ENCODE assay signal across 7 cellular contexts in the genomic region with DNA sequence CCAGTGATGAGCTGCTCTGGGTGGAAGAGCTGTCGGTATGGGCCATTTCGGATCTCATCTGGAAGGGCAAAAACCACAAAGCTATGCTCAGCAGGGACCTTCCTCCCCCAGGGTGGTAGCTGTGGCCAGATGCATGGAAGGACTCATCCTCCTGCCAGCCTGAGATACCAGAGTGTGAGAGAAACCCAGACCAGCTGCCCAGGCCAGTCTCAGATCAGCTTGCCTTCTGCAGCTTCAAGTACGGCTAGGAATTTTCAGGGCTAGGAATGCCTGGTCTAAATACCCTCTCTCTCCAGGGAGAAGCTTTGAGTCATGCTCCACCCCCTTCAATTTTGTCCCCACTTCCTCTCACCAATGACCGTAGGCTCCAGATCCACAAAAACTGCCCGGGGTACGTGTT. TPM values are rescaled to one million over a fixed set of nuclear protein-coding genes. Genes with fewer than 3 reads are reported as not detected.
A peak's percentile ranks its signal among the peaks of the same experiment; 100 is the strongest.
DNase-seq lines count a peak whose midpoint lies in the region; ATAC-seq and TF ChIP-seq lines count a peak whose summit lies in the region.
"Had no signal": no experiment of that assay in that cellular context is flagged by ENCODE, and none has a peak within 500 bp of the region (broad histone marks: within the 10 kb centered on the region; RNA-seq: fewer than 3 reads in every experiment).

No MANE protein-coding gene starts in this region.

- H3K27ac ChIP-seq in dorsolateral prefrontal cortex: peak overlapping the region in 40 of 59 donors; percentile 9 to 94 (median 84)
- H3K27ac ChIP-seq in stomach smooth muscle (ENCODE audit: low read length): peak overlapping the region; percentile 90

- H3K4me3 Mint-ChIP-seq in activated T-cell treated with anti-CD3 and anti-CD28 coated beads, Interleukin-2, amount 50 U/mL, for 4 hours: peak overlapping the region; percentile 86

- H3K9me3 Mint-ChIP-seq in activated T-cell treated with anti-CD3 and anti-CD28 coated beads, Interleukin-2, amount 50 U/mL, for 4 hours: no peaks in the 10 kb centered on the region

- peaks cover 16 to 22% of the 10 kb centered on the region in 2 donors for H3K36me3 ChIP-seq in stomach smooth muscle (ENCODE audit: control insufficient read depth in 2 of 2, insufficient read depth in 2 of 2, low read length in 2 of 2)

- DNase-seq in activated T-cell treated with anti-CD3 and anti-CD28 coated beads, Interleukin-2, amount 50 U/mL, for 4 hours: no peak
- no peak for DNase-seq in activated T-cell treated with anti-CD3 and anti-CD28 coated beads, Interleukin-2, amount 50 U/mL, for 1 hour
- DNase-seq in dorsolateral prefrontal cortex (no peak), NCI-H2081 treated with DMSO at 0.1 percent for 48 hours (lab: John Stamatoyannopoulos, UW) (no peak), NCI-H1694 treated with DMSO at 0.1 percent for 48 hours (lab: John Stamatoyannopoulos, UW) (no peak)
- DNase-seq: AML-193 had no signal

- no peak for TF ChIP-seq CTCF in dorsolateral prefrontal cortex (IDR thresholded peaks at IDR 0.05 in 54 of 56, conservative IDR thresholded peaks at IDR 0.05 in 2 of 56; ENCODE audit: low read depth in 1 of 56, partially characterized antibody in 56 of 56)

- ATAC-seq in activated T-cell treated with anti-CD3 and anti-CD28 coated beads, Interleukin-2, amount 50 U/mL, for 4 hours: no peak

- H3K4me1 Mint-ChIP-seq in activated T-cell treated with anti-CD3 and anti-CD28 coated beads, Interleukin-2, amount 50 U/mL, for 4 hours (ENCODE audit: low read depth): peaks cover 73% of the 10 kb centered on the region

- H3K36me3 Mint-ChIP-seq in activated T-cell treated with anti-CD3 and anti-CD28 coated beads, Interleukin-2, amount 50 U/mL, for 4 hours (ENCODE audit: insufficient read depth): peaks cover 30% of the 10 kb centered on the region

- H3K4me1 ChIP-seq in stomach smooth muscle (ENCODE audit: control insufficient read depth, insufficient read depth, low read length): peaks cover 60% of the 10 kb centered on the region

- peak overlapping the region in 1 of 2 donors; percentile 86 for H3K9ac ChIP-seq in stomach smooth muscle (ENCODE audit: low read length in 2 of 2)

- intact Hi-C loops in dorsolateral prefrontal cortex (cut with DNase I): loop anchor here in 1 of 2 donors (2.0 kb wide), 1 partner anchor 43 kb away; no protein-coding TSS in a partner anchor

- peak overlapping the region in 48 of 59 donors; percentile 7 to 99 (median 82) for H3K4me3 ChIP-seq in dorsolateral prefrontal cortex
- H3K4me3 ChIP-seq in stomach smooth muscle (ENCODE audit: low read length in 2 of 2): peak overlapping the region in 1 of 2 donors; percentile 29

- H3K27me3 ChIP-seq in dorsolateral prefrontal cortex (no peaks in the 10 kb centered on the region), stomach smooth muscle (ENCODE audit: control insufficient read depth in 1 of 2, insufficient read depth in 2 of 2, low read length in 2 of 2) (no peaks in the 10 kb centered on the region)

- no peaks in the 10 kb centered on the region for H3K9me3 ChIP-seq in stomach smooth muscle (ENCODE audit: control insufficient read depth in 2 of 2, low read length in 2 of 2)

- no peaks in the 10 kb centered on the region for H3K27me3 Mint-ChIP-seq in activated T-cell treated with anti-CD3 and anti-CD28 coated beads, Interleukin-2, amount 50 U/mL, for 4 hours (ENCODE audit: low read depth)

RNA-seq across cellular contexts. Expression of a gene that starts 1.4 kb away (rescaled TPM):
- not detected for total RNA-seq in activated T-cell treated with anti-CD3 and anti-CD28 coated beads, Interleukin-2, amount 50 U/mL, for 4 hours
- under 1 TPM in 7 of 120 experiments, not detected in 113; 0.36 to 0.56 (median 0.42) TPM for total RNA-seq in dorsolateral prefrontal cortex

RNA-seq across cellular contexts. Expression of a gene that starts 2.1 kb away (rescaled TPM):
- 100 to 1,000 TPM; 167 to 201 (median 190) TPM for total RNA-seq in activated T-cell treated with anti-CD3 and anti-CD28 coated beads, Interleukin-2, amount 50 U/mL, for 4 hours
- 100 to 1,000 TPM in 118 of 120 experiments, 10 to 100 TPM in 2; 85.5 to 377 (median 243) TPM for total RNA-seq in dorsolateral prefrontal cortex

RNA-seq across cellular contexts. Expression of a gene that starts 6.4 kb away (rescaled TPM):
- 10 to 100 TPM; 19.1 to 21.3 (median 21.0) TPM for total RNA-seq in activated T-cell treated with anti-CD3 and anti-CD28 coated beads, Interleukin-2, amount 50 U/mL, for 4 hours
- 10 to 100 TPM; 12.1 to 36.1 (median 21.5) TPM for total RNA-seq in dorsolateral prefrontal cortex

RNA-seq across cellular contexts. Expression of a gene that starts 6.4 kb away (rescaled TPM):
- 1 to 10 TPM; 2.3 to 3.2 (median 3.0) TPM for total RNA-seq in activated T-cell treated with anti-CD3 and anti-CD28 coated beads, Interleukin-2, amount 50 U/mL, for 4 hours
- 10 to 100 TPM in 1 of 120 experiments, 1 to 10 TPM in 119; 2.9 to 10.5 (median 5.6) TPM for total RNA-seq in dorsolateral prefrontal cortex

RNA-seq across cellular contexts. Expression of a gene that starts 22.1 kb away (rescaled TPM):
- 10 to 100 TPM; 40.8 to 52.1 (median 45.5) TPM for total RNA-seq in activated T-cell treated with anti-CD3 and anti-CD28 coated beads, Interleukin-2, amount 50 U/mL, for 4 hours
- total RNA-seq in dorsolateral prefrontal cortex: 100 to 1,000 TPM in 8 of 120 experiments, 10 to 100 TPM in 112; 34.9 to 110 (median 67.6) TPM
